ENCODE assay signal across 1 cellular context in genomic region chr10:84139126-84140035, GRCh38.
TF ChIP-seq lines count a peak whose summit lies in the region.

Gene GHITM, plus strand, starts transcription at chr10:84139509. Its CDS starts 1,992 bp downstream, at chr10:84141501.

TF ChIP-seq in HepG2, 621 proteins besides CTCF, POLR2A, EP300 and RAD21 (continued from another document and continues in another):
- TF ChIP-seq ZBTB10 (CRISPR knock-in tag; IDR thresholded peaks at IDR 0.05; ENCODE audit: borderline replicate concordance) (0 out of 2 replicates have a peak, but pooled peaks have one; percentile 55), SSRP1 (CRISPR knock-in tag; IDR thresholded peaks at IDR 0.05) (peak; percentile 65; the same call in 1 of the 2 replicates), KLF11 (CRISPR knock-in tag; IDR thresholded peaks at IDR 0.05) (0 out of 2 replicates have a peak, but pooled peaks have one; percentile 24), GTF2F1 (IDR thresholded peaks at IDR 0.05; ENCODE audit: low read length) (no peak), MEIS1 (CRISPR knock-in tag; IDR thresholded peaks at IDR 0.05; ENCODE audit: borderline replicate concordance) (peak; percentile 49; the same call in 1 of the 2 replicates), HMG20A (CRISPR knock-in tag; IDR thresholded peaks at IDR 0.05; ENCODE audit: borderline replicate concordance) (no peak), ZNF484 (CRISPR knock-in tag; IDR thresholded peaks at IDR 0.05; ENCODE audit: borderline replicate concordance, low read depth) (no peak), ZNF788 (CRISPR knock-in tag; IDR thresholded peaks at IDR 0.05; ENCODE audit: borderline replicate concordance) (peak; percentile 77; the same call in 1 of the 2 replicates), ZSCAN25 (CRISPR knock-in tag; IDR thresholded peaks at IDR 0.05) (peak; percentile 44; the same call in 1 of the 2 replicates), KAT8 (CRISPR knock-in tag; IDR thresholded peaks at IDR 0.05) (peak; percentile 98), GFI1 (CRISPR knock-in tag; IDR thresholded peaks at IDR 0.05; ENCODE audit: borderline replicate concordance) (no peak), SKI (IDR thresholded peaks at IDR 0.05; ENCODE audit: partially characterized antibody) (peak; percentile 36), HIVEP1 (CRISPR knock-in tag; IDR thresholded peaks at IDR 0.05) (peak; percentile 81), ZNF468 (CRISPR knock-in tag; IDR thresholded peaks at IDR 0.05) (no peak), ZNF383 (CRISPR knock-in tag; IDR thresholded peaks at IDR 0.05; ENCODE audit: borderline replicate concordance) (no peak), ZSCAN12 (CRISPR knock-in tag; IDR thresholded peaks at IDR 0.05) (no peak), THAP8 (CRISPR knock-in tag; IDR thresholded peaks at IDR 0.05; ENCODE audit: borderline replicate concordance) (0 out of 2 replicates have a peak, but pooled peaks have one; percentile 25), HOXD1 (CRISPR knock-in tag; IDR thresholded peaks at IDR 0.05) (peak; percentile 21; the same call in 1 of the 2 replicates), ZNF543 (CRISPR knock-in tag; IDR thresholded peaks at IDR 0.05) (no peak), HCFC1 (IDR thresholded peaks at IDR 0.05; ENCODE audit: low read depth, low read length) (peak; percentile 74), ATF1 (CRISPR knock-in tag; IDR thresholded peaks at IDR 0.05) (peak; percentile 99), ZNF230 (CRISPR knock-in tag; IDR thresholded peaks at IDR 0.05) (0 out of 2 replicates have a peak, but pooled peaks have one; percentile 23), KAT2B (IDR thresholded peaks at IDR 0.05; ENCODE audit: borderline replicate concordance, low read depth, low read length) (no peak), MAFF (IDR thresholded peaks at IDR 0.05; ENCODE audit: low read depth, low read length) (peak; percentile 74; the same call in 1 of the 2 replicates), ZMAT3 (CRISPR knock-in tag; conservative IDR thresholded peaks at IDR 0.05) (0 out of 2 replicates have a peak, but pooled peaks have one; percentile 68), ETS1 (CRISPR knock-in tag; IDR thresholded peaks at IDR 0.05) (0 out of 2 replicates have a peak, but pooled peaks have one; percentile 62), RFX3 (CRISPR knock-in tag; IDR thresholded peaks at IDR 0.05) (no peak), YY1 (IDR thresholded peaks at IDR 0.05; ENCODE audit: insufficient read depth, insufficient replicate concordance, low read depth, low read length) (peak; percentile 100), E2F1 (CRISPR knock-in tag; IDR thresholded peaks at IDR 0.05) (no peak), ZNF749 (CRISPR knock-in tag; IDR thresholded peaks at IDR 0.05; ENCODE audit: borderline replicate concordance) (no peak), DR1 (CRISPR knock-in tag; IDR thresholded peaks at IDR 0.05) (peak; percentile 72), FOXK1 (CRISPR knock-in tag; IDR thresholded peaks at IDR 0.05; ENCODE audit: borderline replicate concordance, low read depth) (peak; percentile 99), CREBL2 (CRISPR knock-in tag; IDR thresholded peaks at IDR 0.05; ENCODE audit: borderline replicate concordance) (peak; percentile 70; the same call in 1 of the 2 replicates), ZNF274 (CRISPR knock-in tag; IDR thresholded peaks at IDR 0.05) (peak; percentile 75; the same call in 1 of the 2 replicates), HBP1 (CRISPR knock-in tag; IDR thresholded peaks at IDR 0.05; ENCODE audit: low read depth) (0 out of 2 replicates have a peak, but pooled peaks have one; percentile 40), MEF2D (CRISPR knock-in tag; IDR thresholded peaks at IDR 0.05) (0 out of 2 replicates have a peak, but pooled peaks have one; percentile 13), MTF1 (CRISPR knock-in tag; IDR thresholded peaks at IDR 0.05) (no peak; the same call in 1 of the 2 replicates), RCOR2 (CRISPR knock-in tag; IDR thresholded peaks at IDR 0.05) (no peak), FOXA1 (IDR thresholded peaks at IDR 0.05) (no peak), FOXA1 (CRISPR knock-in tag; IDR thresholded peaks at IDR 0.05) (peak; percentile 35; the same call in 1 of the 2 replicates)
- TF ChIP-seq, protein P1, sequence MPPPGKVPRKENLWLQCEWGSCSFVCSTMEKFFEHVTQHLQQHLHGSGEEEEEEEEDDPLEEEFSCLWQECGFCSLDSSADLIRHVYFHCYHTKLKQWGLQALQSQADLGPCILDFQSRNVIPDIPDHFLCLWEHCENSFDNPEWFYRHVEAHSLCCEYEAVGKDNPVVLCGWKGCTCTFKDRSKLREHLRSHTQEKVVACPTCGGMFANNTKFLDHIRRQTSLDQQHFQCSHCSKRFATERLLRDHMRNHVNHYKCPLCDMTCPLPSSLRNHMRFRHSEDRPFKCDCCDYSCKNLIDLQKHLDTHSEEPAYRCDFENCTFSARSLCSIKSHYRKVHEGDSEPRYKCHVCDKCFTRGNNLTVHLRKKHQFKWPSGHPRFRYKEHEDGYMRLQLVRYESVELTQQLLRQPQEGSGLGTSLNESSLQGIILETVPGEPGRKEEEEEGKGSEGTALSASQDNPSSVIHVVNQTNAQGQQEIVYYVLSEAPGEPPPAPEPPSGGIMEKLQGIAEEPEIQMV (CRISPR knock-in tag; IDR thresholded peaks at IDR 0.05; ENCODE audit: low read depth) = no peak
- TF ChIP-seq, protein P2, sequence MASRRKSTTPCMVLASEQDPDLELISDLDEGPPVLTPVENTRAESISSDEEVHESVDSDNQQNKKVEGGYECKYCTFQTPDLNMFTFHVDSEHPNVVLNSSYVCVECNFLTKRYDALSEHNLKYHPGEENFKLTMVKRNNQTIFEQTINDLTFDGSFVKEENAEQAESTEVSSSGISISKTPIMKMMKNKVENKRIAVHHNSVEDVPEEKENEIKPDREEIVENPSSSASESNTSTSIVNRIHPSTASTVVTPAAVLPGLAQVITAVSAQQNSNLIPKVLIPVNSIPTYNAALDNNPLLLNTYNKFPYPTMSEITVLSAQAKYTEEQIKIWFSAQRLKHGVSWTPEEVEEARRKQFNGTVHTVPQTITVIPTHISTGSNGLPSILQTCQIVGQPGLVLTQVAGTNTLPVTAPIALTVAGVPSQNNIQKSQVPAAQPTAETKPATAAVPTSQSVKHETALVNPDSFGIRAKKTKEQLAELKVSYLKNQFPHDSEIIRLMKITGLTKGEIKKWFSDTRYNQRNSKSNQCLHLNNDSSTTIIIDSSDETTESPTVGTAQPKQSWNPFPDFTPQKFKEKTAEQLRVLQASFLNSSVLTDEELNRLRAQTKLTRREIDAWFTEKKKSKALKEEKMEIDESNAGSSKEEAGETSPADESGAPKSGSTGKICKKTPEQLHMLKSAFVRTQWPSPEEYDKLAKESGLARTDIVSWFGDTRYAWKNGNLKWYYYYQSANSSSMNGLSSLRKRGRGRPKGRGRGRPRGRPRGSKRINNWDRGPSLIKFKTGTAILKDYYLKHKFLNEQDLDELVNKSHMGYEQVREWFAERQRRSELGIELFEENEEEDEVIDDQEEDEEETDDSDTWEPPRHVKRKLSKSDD (CRISPR knock-in tag; IDR thresholded peaks at IDR 0.05; ENCODE audit: low read depth) = peak; percentile 95
- TF ChIP-seq, protein P3, sequence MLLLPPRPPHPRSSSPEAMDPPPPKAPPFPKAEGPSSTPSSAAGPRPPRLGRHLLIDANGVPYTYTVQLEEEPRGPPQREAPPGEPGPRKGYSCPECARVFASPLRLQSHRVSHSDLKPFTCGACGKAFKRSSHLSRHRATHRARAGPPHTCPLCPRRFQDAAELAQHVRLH (CRISPR knock-in tag; IDR thresholded peaks at IDR 0.05; ENCODE audit: borderline replicate concordance, low read depth) = no peak
- TF ChIP-seq, protein P4, sequence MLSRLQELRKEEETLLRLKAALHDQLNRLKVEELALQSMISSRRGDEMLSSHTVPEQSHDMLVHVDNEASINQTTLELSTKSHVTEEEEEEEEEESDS (CRISPR knock-in tag; IDR thresholded peaks at IDR 0.05; ENCODE audit: borderline replicate concordance) = no peak
- TF ChIP-seq, protein P5, sequence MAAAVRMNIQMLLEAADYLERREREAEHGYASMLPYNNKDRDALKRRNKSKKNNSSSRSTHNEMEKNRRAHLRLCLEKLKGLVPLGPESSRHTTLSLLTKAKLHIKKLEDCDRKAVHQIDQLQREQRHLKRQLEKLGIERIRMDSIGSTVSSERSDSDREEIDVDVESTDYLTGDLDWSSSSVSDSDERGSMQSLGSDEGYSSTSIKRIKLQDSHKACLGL (CRISPR knock-in tag; IDR thresholded peaks at IDR 0.05) = peak; percentile 81; the same call in 1 of the 2 replicates
- TF ChIP-seq, protein P6, sequence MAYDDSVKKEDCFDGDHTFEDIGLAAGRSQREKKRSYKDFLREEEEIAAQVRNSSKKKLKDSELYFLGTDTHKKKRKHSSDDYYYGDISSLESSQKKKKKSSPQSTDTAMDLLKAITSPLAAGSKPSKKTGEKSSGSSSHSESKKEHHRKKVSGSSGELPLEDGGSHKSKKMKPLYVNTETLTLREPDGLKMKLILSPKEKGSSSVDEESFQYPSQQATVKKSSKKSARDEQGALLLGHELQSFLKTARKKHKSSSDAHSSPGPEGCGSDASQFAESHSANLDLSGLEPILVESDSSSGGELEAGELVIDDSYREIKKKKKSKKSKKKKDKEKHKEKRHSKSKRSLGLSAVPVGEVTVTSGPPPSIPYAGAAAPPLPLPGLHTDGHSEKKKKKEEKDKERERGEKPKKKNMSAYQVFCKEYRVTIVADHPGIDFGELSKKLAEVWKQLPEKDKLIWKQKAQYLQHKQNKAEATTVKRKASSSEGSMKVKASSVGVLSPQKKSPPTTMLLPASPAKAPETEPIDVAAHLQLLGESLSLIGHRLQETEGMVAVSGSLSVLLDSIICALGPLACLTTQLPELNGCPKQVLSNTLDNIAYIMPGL (CRISPR knock-in tag; IDR thresholded peaks at IDR 0.05; ENCODE audit: borderline replicate concordance in 1 of 2, low read depth in 1 of 2) = peak; percentile 88 to 93
- TF ChIP-seq, protein P7, sequence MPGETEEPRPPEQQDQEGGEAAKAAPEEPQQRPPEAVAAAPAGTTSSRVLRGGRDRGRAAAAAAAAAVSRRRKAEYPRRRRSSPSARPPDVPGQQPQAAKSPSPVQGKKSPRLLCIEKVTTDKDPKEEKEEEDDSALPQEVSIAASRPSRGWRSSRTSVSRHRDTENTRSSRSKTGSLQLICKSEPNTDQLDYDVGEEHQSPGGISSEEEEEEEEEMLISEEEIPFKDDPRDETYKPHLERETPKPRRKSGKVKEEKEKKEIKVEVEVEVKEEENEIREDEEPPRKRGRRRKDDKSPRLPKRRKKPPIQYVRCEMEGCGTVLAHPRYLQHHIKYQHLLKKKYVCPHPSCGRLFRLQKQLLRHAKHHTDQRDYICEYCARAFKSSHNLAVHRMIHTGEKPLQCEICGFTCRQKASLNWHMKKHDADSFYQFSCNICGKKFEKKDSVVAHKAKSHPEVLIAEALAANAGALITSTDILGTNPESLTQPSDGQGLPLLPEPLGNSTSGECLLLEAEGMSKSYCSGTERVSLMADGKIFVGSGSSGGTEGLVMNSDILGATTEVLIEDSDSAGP (CRISPR knock-in tag; IDR thresholded peaks at IDR 0.05; ENCODE audit: borderline replicate concordance) = peak; percentile 94; the same call in 1 of the 2 replicates
